Comparison of ENCODE assay signal across 10 cellular contexts in the genomic region with DNA sequence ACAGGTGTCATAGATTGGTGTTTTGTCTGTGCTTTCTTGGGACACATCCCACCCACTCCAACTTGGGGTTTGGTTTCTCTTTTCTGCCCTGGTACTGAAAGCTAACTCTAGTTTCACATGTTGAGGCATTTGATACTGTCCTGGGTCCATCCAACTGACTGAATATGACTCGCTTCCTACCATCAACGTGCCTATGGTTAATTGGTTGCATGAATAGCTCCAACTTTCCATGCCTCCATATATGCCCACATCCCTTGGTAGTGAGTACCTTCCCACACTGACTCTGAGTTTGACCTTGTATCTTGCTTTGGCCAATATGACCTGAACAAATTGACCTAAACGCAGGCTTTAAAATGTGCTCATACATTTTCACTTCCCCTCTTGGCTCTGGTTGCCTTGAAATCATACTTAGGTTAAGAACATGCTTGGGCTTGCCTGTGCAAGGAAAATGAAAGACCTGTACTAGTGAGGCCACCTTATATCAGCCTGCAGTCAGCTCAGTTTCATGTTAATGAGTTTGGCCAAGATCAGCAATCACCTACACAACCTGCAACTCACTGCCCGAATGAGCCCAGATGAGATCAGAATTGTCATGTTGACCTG.
A peak's percentile ranks its signal among the peaks of the same experiment; 100 is the strongest.
DNase-seq lines count a peak whose midpoint lies in the region; ATAC-seq and TF ChIP-seq lines count a peak whose summit lies in the region.
"Had no signal": no experiment of that assay in that cellular context is flagged by ENCODE, and none has a peak within 500 bp of the region (broad histone marks: within the 10 kb centered on the region; RNA-seq: fewer than 3 reads in every experiment).

No MANE protein-coding gene starts in this region.

- H3K27me3 Mint-ChIP-seq in activated naive CD8-positive, alpha-beta T cell treated with anti-CD3 and anti-CD28 coated beads for 36 hours: peaks cover 4% of the 10 kb centered on the region
- H3K27me3 Mint-ChIP-seq: T-helper 17 cell had no signal

- no peak overlapping the region for H3K4me3 ChIP-seq in RWPE2 (ENCODE audit: severe bottlenecking)
- H3K4me3 ChIP-seq: psoas muscle had no signal

- H3K27ac ChIP-seq in RWPE2 (ENCODE audit: poor library complexity, severe bottlenecking): no peak overlapping the region
- H3K27ac ChIP-seq: psoas muscle had no signal

- H3K27me3 ChIP-seq in RWPE2 (ENCODE audit: insufficient read depth, poor library complexity, severe bottlenecking): no peaks in the 10 kb centered on the region

- TF ChIP-seq CTCF in RWPE2 (IDR thresholded peaks at IDR 0.05; ENCODE audit: poor library complexity, severe bottlenecking): no peak

- no peaks in the 10 kb centered on the region for H3K36me3 ChIP-seq in RWPE2 (ENCODE audit: low read depth)

- ATAC-seq in GM18858 (IDR thresholded peaks at IDR 0.05; ENCODE audit: unreplicated experiment): peak; percentile 91
- ATAC-seq in GM21528 (IDR thresholded peaks at IDR 0.05; ENCODE audit: low FRiP score, unreplicated experiment): peak; percentile 87
- peak; percentile 87 for ATAC-seq in HG03135 (IDR thresholded peaks at IDR 0.05; ENCODE audit: unreplicated experiment)
- 0 out of 3 replicates have a peak, but pooled peaks have one; percentile 53 for ATAC-seq in RWPE2 (ENCODE audit: low read depth)
- ATAC-seq: psoas muscle, T-helper 17 cell had no signal

- H3K4me1 ChIP-seq in RWPE2 (ENCODE audit: insufficient read depth, poor library complexity, severe bottlenecking): peaks cover 12% of the 10 kb centered on the region
- H3K4me1 ChIP-seq: psoas muscle had no signal

- H3K27ac Mint-ChIP-seq in activated naive CD8-positive, alpha-beta T cell treated with anti-CD3 and anti-CD28 coated beads for 36 hours: no peak overlapping the region
- H3K27ac Mint-ChIP-seq: T-helper 17 cell had no signal

- no peaks in the 10 kb centered on the region for H3K9me3 ChIP-seq in RWPE2 (ENCODE audit: severe bottlenecking)
- H3K9me3 ChIP-seq: psoas muscle had no signal

- H3K9me3 Mint-ChIP-seq in activated naive CD8-positive, alpha-beta T cell treated with anti-CD3 and anti-CD28 coated beads for 36 hours: peaks cover 2% of the 10 kb centered on the region

- H3K36me3 Mint-ChIP-seq in activated naive CD8-positive, alpha-beta T cell treated with anti-CD3 and anti-CD28 coated beads for 36 hours: no peaks in the 10 kb centered on the region

- no peaks in the 10 kb centered on the region for H3K4me1 Mint-ChIP-seq in activated naive CD8-positive, alpha-beta T cell treated with anti-CD3 and anti-CD28 coated beads for 36 hours
- H3K4me1 Mint-ChIP-seq: T-helper 17 cell had no signal

- DNase-seq in RWPE2 (ENCODE audit: low spot score): no peak
- DNase-seq in SHP77 treated with DMSO at 0.1 percent for 48 hours (lab: John Stamatoyannopoulos, UW): no peak
- no peak for DNase-seq in NCI-H2107 treated with DMSO at 0.1 percent for 48 hours (lab: John Stamatoyannopoulos, UW; ENCODE audit: unreplicated experiment)
- no peak for DNase-seq in activated naive CD8-positive, alpha-beta T cell treated with anti-CD3 and anti-CD28 coated beads for 36 hours
- no peak for DNase-seq in activated CD4-positive, CD25-positive, alpha-beta regulatory T cell treated with anti-CD3 and anti-CD28 coated beads, Interleukin-2, amount 50 U/mL, for 72 hours
- DNase-seq: psoas muscle, T-helper 17 cell had no signal

- no peak overlapping the region for H3K4me3 Mint-ChIP-seq in activated naive CD8-positive, alpha-beta T cell treated with anti-CD3 and anti-CD28 coated beads for 36 hours
- H3K4me3 Mint-ChIP-seq: T-helper 17 cell had no signal
